Comparison of ENCODE assay signal across 2 cellular contexts in genomic region chr11:65498977-65499712, GRCh38.
A peak's percentile ranks its signal among the peaks of the same experiment; 100 is the strongest.
TF ChIP-seq lines count a peak whose summit lies in the region.

TSS of gene MALAT1 (plus strand) at chr11:65499045.

TF ChIP-seq in IMR-90, 13 proteins besides CTCF, POLR2A, EP300 and RAD21:
- TF ChIP-seq RCOR1 (IDR thresholded peaks at IDR 0.05; ENCODE audit: insufficient replicate concordance, low read length) (no peak), CEBPB (IDR thresholded peaks at IDR 0.05; ENCODE audit: low read depth, low read length) (no peak), MAZ (IDR thresholded peaks at IDR 0.05; ENCODE audit: borderline replicate concordance, low read depth, low read length) (no peak), BHLHE40 (IDR thresholded peaks at IDR 0.05; ENCODE audit: low read depth, low read length) (peak; percentile 69; the same call in 1 of the 2 replicates), NFE2L2 (IDR thresholded peaks at IDR 0.05; ENCODE audit: low read depth, low read length) (peak; percentile 64; the same call in 1 of the 2 replicates), SMC3 (IDR thresholded peaks at IDR 0.05; ENCODE audit: low read depth, low read length) (peak; percentile 52), FOS (IDR thresholded peaks at IDR 0.05; ENCODE audit: low read depth, low read length) (peak; percentile 47), CHD1 (IDR thresholded peaks at IDR 0.05; ENCODE audit: low read depth, low read length) (no peak)

TF ChIP-seq in endothelial cell of umbilical vein, 7 proteins besides CTCF, POLR2A, EP300 and RAD21:
- peak; percentile 91 for TF ChIP-seq MYC (IDR thresholded peaks at IDR 0.05; ENCODE audit: low read depth, low read length)
- no peak for TF ChIP-seq EZH2 (IDR thresholded peaks at IDR 0.05; ENCODE audit: borderline replicate concordance, low read depth, low read length, severe bottlenecking)
- TF ChIP-seq FOS (IDR thresholded peaks at IDR 0.05; ENCODE audit: borderline replicate concordance, insufficient read depth, low read length): peak; percentile 41
- TF ChIP-seq POLR2AphosphoS5 (IDR thresholded peaks at IDR 0.05; ENCODE audit: insufficient read depth, low read depth, low read length): peak; percentile 100
- peak; percentile 31 for TF ChIP-seq GATA2 (IDR thresholded peaks at IDR 0.05; ENCODE audit: insufficient read depth, insufficient read length, low read depth, low read length)
- no peak for TF ChIP-seq JUN (IDR thresholded peaks at IDR 0.05; ENCODE audit: borderline replicate concordance, insufficient read depth, insufficient read length, low read depth)
- TF ChIP-seq MAX (IDR thresholded peaks at IDR 0.05; ENCODE audit: insufficient read depth, insufficient read length): no peak
TF ChIP-seq in endothelial cell of umbilical vein: peak in this region for 4.
